Comparison of ENCODE assay signal across 1 cellular context in genomic region chr19:56918682-56919307, GRCh38.
TF ChIP-seq lines count a peak whose summit lies in the region.

No MANE protein-coding gene starts in this region.

TF ChIP-seq in HepG2, 621 proteins besides CTCF, POLR2A, EP300 and RAD21 (continued from another document and continues in another):
- peak; percentile 48; the same call in 1 of the 2 replicates for TF ChIP-seq TFAP4 (IDR thresholded peaks at IDR 0.05; ENCODE audit: borderline replicate concordance, low read depth)
- 0 out of 2 replicates have a peak, but pooled peaks have one; percentile 23 for TF ChIP-seq ZNF350 (CRISPR knock-in tag; IDR thresholded peaks at IDR 0.05; ENCODE audit: borderline replicate concordance, low read depth)
- peak; percentile 85; the same call in 1 of the 2 replicates for TF ChIP-seq ETV5 (CRISPR knock-in tag; IDR thresholded peaks at IDR 0.05; ENCODE audit: borderline replicate concordance)
- TF ChIP-seq REPIN1 (CRISPR knock-in tag; IDR thresholded peaks at IDR 0.05; ENCODE audit: borderline replicate concordance, low read depth): 0 out of 2 replicates have a peak, but pooled peaks have one; percentile 34
- no peak for TF ChIP-seq SOX6 (IDR thresholded peaks at IDR 0.05)
- TF ChIP-seq SOX6 (CRISPR knock-in tag; IDR thresholded peaks at IDR 0.05): peak; percentile 86
- TF ChIP-seq ZBTB49 (CRISPR knock-in tag; IDR thresholded peaks at IDR 0.05; ENCODE audit: borderline replicate concordance): no peak
- TF ChIP-seq ATF4 (CRISPR knock-in tag; IDR thresholded peaks at IDR 0.05): peak in 1 of 2 experiments; percentile 77; a peak in 2 of 4 replicates
- TF ChIP-seq NR2F1 (CRISPR knock-in tag; IDR thresholded peaks at IDR 0.05): no peak
- TF ChIP-seq BRD4 (CRISPR knock-in tag; IDR thresholded peaks at IDR 0.05): peak; percentile 50; the same call in 1 of the 2 replicates
- TF ChIP-seq ZMYM4 (CRISPR knock-in tag; IDR thresholded peaks at IDR 0.05): peak; percentile 45; the same call in 1 of the 2 replicates
- 0 out of 2 replicates have a peak, but pooled peaks have one; percentile 53 for TF ChIP-seq ZNF501 (CRISPR knock-in tag; IDR thresholded peaks at IDR 0.05)
- TF ChIP-seq FOXA3 (CRISPR knock-in tag; IDR thresholded peaks at IDR 0.05): peak; percentile 96
- no peak for TF ChIP-seq ATF7 (IDR thresholded peaks at IDR 0.05)
- no peak for TF ChIP-seq ATF7 (CRISPR knock-in tag; IDR thresholded peaks at IDR 0.05)
- TF ChIP-seq ZNF609 (CRISPR knock-in tag; IDR thresholded peaks at IDR 0.05; ENCODE audit: borderline replicate concordance): peak; percentile 87; the same call in 1 of the 2 replicates
- TF ChIP-seq ZNF776 (CRISPR knock-in tag; IDR thresholded peaks at IDR 0.05): no peak
- no peak for TF ChIP-seq ZNF773 (CRISPR knock-in tag; IDR thresholded peaks at IDR 0.05; ENCODE audit: borderline replicate concordance)
- no peak for TF ChIP-seq MXD3 (CRISPR knock-in tag; IDR thresholded peaks at IDR 0.05)
- 0 out of 2 replicates have a peak, but pooled peaks have one; percentile 40 for TF ChIP-seq MLXIP (CRISPR knock-in tag; IDR thresholded peaks at IDR 0.05; ENCODE audit: borderline replicate concordance)
- TF ChIP-seq GRHL1 (CRISPR knock-in tag; conservative IDR thresholded peaks at IDR 0.05): no peak
- peak; percentile 86; the same call in 1 of the 2 replicates for TF ChIP-seq RELA (CRISPR knock-in tag; IDR thresholded peaks at IDR 0.05)
- TF ChIP-seq ZNF580 (CRISPR knock-in tag; IDR thresholded peaks at IDR 0.05; ENCODE audit: borderline replicate concordance, low read depth): 0 out of 2 replicates have a peak, but pooled peaks have one; percentile 42
- TF ChIP-seq LCORL (IDR thresholded peaks at IDR 0.05): no peak
- peak; percentile 49; the same call in 1 of the 2 replicates for TF ChIP-seq LCORL (CRISPR knock-in tag; IDR thresholded peaks at IDR 0.05)
- peak; percentile 47 for TF ChIP-seq PHF5A (CRISPR knock-in tag; IDR thresholded peaks at IDR 0.05; ENCODE audit: low read depth, unreplicated experiment)
- TF ChIP-seq MIER2 (CRISPR knock-in tag; IDR thresholded peaks at IDR 0.05): 0 out of 2 replicates have a peak, but pooled peaks have one; percentile 28
- peak; percentile 89 for TF ChIP-seq TEAD3 (CRISPR knock-in tag; optimal IDR thresholded peaks at IDR 0.05; ENCODE audit: borderline replicate concordance)
- TF ChIP-seq YEATS2 (CRISPR knock-in tag; IDR thresholded peaks at IDR 0.05; ENCODE audit: borderline replicate concordance): no peak
- TF ChIP-seq ZNF34 (CRISPR knock-in tag; IDR thresholded peaks at IDR 0.05; ENCODE audit: borderline replicate concordance): no peak
- no peak for TF ChIP-seq MXI1 (IDR thresholded peaks at IDR 0.05; ENCODE audit: borderline replicate concordance, low read depth, low read length)
- peak; percentile 61; the same call in 1 of the 2 replicates for TF ChIP-seq TGIF2 (CRISPR knock-in tag; IDR thresholded peaks at IDR 0.05)
- TF ChIP-seq MIXL1 (CRISPR knock-in tag; IDR thresholded peaks at IDR 0.05): peak; percentile 91
- peak; percentile 88 for TF ChIP-seq CREM (IDR thresholded peaks at IDR 0.05)
- TF ChIP-seq CREM (CRISPR knock-in tag; IDR thresholded peaks at IDR 0.05): no peak
- TF ChIP-seq KAT8 (CRISPR knock-in tag; IDR thresholded peaks at IDR 0.05): 0 out of 2 replicates have a peak, but pooled peaks have one; percentile 50
- TF ChIP-seq POLR2AphosphoS2 (IDR thresholded peaks at IDR 0.05; ENCODE audit: low read depth, low read length): no peak
- no peak for TF ChIP-seq ZBTB42 (CRISPR knock-in tag; IDR thresholded peaks at IDR 0.05)
- peak; percentile 87 for TF ChIP-seq MBD4 (IDR thresholded peaks at IDR 0.05; ENCODE audit: borderline replicate concordance, low read length)
- TF ChIP-seq ZMAT3 (CRISPR knock-in tag; conservative IDR thresholded peaks at IDR 0.05): 0 out of 2 replicates have a peak, but pooled peaks have one; percentile 17
- peak; percentile 96 for TF ChIP-seq RXRB (CRISPR knock-in tag; IDR thresholded peaks at IDR 0.05; ENCODE audit: borderline replicate concordance)
- 0 out of 2 replicates have a peak, but pooled peaks have one; percentile 10 for TF ChIP-seq ZBTB34 (CRISPR knock-in tag; IDR thresholded peaks at IDR 0.05)
- peak; percentile 67; the same call in 1 of the 2 replicates for TF ChIP-seq HMG20B (CRISPR knock-in tag; conservative IDR thresholded peaks at IDR 0.05)
- TF ChIP-seq ZNF672 (CRISPR knock-in tag; IDR thresholded peaks at IDR 0.05): no peak
- TF ChIP-seq STAG1 (CRISPR knock-in tag; IDR thresholded peaks at IDR 0.05): peak; percentile 41
- peak; percentile 65 for TF ChIP-seq TFE3 (CRISPR knock-in tag; IDR thresholded peaks at IDR 0.05)
- TF ChIP-seq NCOA2 (CRISPR knock-in tag; IDR thresholded peaks at IDR 0.05): peak; percentile 98
- peak; percentile 82 for TF ChIP-seq TBX2 (CRISPR knock-in tag; IDR thresholded peaks at IDR 0.05; ENCODE audit: borderline replicate concordance)
- TF ChIP-seq ZNF264 (CRISPR knock-in tag; IDR thresholded peaks at IDR 0.05): peak; percentile 40
